Comparison of ENCODE assay signal across 20 cellular contexts in the genomic region with DNA sequence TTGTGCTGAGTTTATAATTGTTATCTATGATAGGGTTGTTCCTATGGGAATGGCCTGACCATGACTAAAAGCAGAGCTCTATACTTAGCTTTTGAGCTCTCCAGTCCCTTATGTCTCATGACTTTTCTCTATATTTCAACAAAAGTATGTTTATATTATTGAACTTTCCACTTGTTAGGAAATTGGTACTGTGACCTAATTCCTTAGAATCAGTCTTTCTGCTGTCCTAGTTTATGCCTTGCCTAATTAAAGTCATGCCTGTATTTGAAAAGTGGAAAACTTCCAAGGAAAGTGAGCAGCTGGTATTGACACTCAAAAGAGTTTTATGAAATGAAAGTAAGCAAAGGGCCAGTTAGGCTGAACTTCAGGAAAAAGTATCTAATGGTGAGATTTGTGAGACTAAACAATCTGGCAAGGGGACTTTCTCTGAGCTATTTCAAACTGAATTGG.
A peak's percentile ranks its signal among the peaks of the same experiment; 100 is the strongest.
DNase-seq lines count a peak whose midpoint lies in the region; TF ChIP-seq lines count a peak whose summit lies in the region.
"Had no signal": no experiment of that assay in that cellular context is flagged by ENCODE, and none has a peak within 500 bp of the region (broad histone marks: within the 10 kb centered on the region; RNA-seq: fewer than 3 reads in every experiment).

No MANE protein-coding gene starts in this region.

- TF ChIP-seq CTCF in AG09319 (IDR thresholded peaks at IDR 0.05; ENCODE audit: low read depth, low read length) (no peak), coronary artery (IDR thresholded peaks at IDR 0.05) (no peak)

- no peaks in the 10 kb centered on the region for H3K9me3 ChIP-seq in SJCRH30 (replicated peaks)
- H3K9me3 ChIP-seq: heart left ventricle had no signal

- H3K4me3 ChIP-seq in SJCRH30 (peak overlapping the region; percentile 30), coronary artery (no peak overlapping the region)
- H3K4me3 ChIP-seq: heart left ventricle had no signal

- H3K4me1 ChIP-seq in SJCRH30, result peaks cover 41% of the 10 kb centered on the region

- H3K36me3 ChIP-seq in SJCRH30, result no peaks in the 10 kb centered on the region
- H3K36me3 ChIP-seq: heart left ventricle had no signal

- DNase-seq in AG09319 (ENCODE audit: extremely low read depth, low read depth), result peak; percentile 19
- peak; percentile 41 to 91 for DNase-seq in SJCRH30
- DNase-seq in fibroblast of peridontal ligament (ENCODE audit: extremely low read depth), result peak; percentile 84
- DNase-seq in myocyte (ENCODE audit: low read depth), result peak; percentile 80
- no peak for DNase-seq in NCI-H748 treated with DMSO at 0.1 percent for 48 hours (lab: John Stamatoyannopoulos, UW)
- no peak for DNase-seq in NCI-H69 (lab: John Stamatoyannopoulos, UW)
- no peak for DNase-seq in coronary artery (ENCODE audit: low spot score)
- no peak for DNase-seq in DMS153 treated with DMSO at 0.1 percent for 48 hours (lab: John Stamatoyannopoulos, UW; ENCODE audit: unreplicated experiment)
- DNase-seq: activated B cell treated with CpG ODN at 0.5 μM for 24 hours; activated CD8-positive, alpha-beta T cell treated with anti-CD3 and anti-CD28 coated beads for 36 hours; activated naive CD8-positive, alpha-beta T cell treated with anti-CD3 and anti-CD28 coated beads, Interleukin-2, amount 10 ng/mL, durations not matched to agents 7 days and 5 days; activated T-cell treated with anti-CD3 and anti-CD28 coated beads, Interleukin-2, amount 50 U/mL, for 48 hours; CD8-positive, alpha-beta memory T cell; cerebellar nuclear complex; EL; heart left ventricle; NCI-H1930; stimulated activated CD4-positive, alpha-beta T cell treated with anti-CD3 and anti-CD28 coated beads, Interleukin-4, amount 100 ng/mL, for 24 hours; stimulated activated CD8-positive, alpha-beta memory T cell treated with anti-CD3 and anti-CD28 coated beads, Interleukin-4, amount 100 ng/mL, for 48 hours; T-helper 17 cell had no signal

- H3K27ac ChIP-seq in SJCRH30 (peak overlapping the region; percentile 99), coronary artery (no peak overlapping the region)

- no peaks in the 10 kb centered on the region for H3K27me3 ChIP-seq in SJCRH30
- H3K27me3 ChIP-seq: heart left ventricle had no signal

Comparison
In these comparisons a context has a peak if more than half of its experiments do, and no peak if none do; other contexts are left out.
1. DNase-seq: peak in AG09319 (single experiment), SJCRH30 (2 of 2), fibroblast of peridontal ligament (single experiment) and myocyte (single experiment); none in NCI-H748 treated with DMSO at 0.1 percent for 48 hours (single experiment), NCI-H69 (single experiment), coronary artery (single experiment) and DMS153 treated with DMSO at 0.1 percent for 48 hours (single experiment).